19 cellular contexts compared by ENCODE assay signal in genomic region chr10:119715628-119716505, GRCh38. TPM values are rescaled to one million over a fixed set of nuclear protein-coding genes. Genes with fewer than 3 reads are reported as not detected.
A peak's percentile ranks its signal among the peaks of the same experiment; 100 is the strongest.
DNase-seq lines count a peak whose midpoint lies in the region; ATAC-seq and TF ChIP-seq lines count a peak whose summit lies in the region.
"Had no signal": no experiment of that assay in that cellular context is flagged by ENCODE, and none has a peak within 500 bp of the region (broad histone marks: within the 10 kb centered on the region; RNA-seq: fewer than 3 reads in every experiment).

No MANE protein-coding gene starts in this region.

- no peak overlapping the region for H2BK5ac ChIP-seq in IMR-90 (ENCODE audit: low read depth, low read length, poor library complexity, severe bottlenecking)

- no peak overlapping the region for H2AK9ac ChIP-seq in IMR-90 (replicated peaks; ENCODE audit: low read depth, low read length, poor library complexity)

- no peak overlapping the region for H3K14ac ChIP-seq in IMR-90 (replicated peaks; ENCODE audit: low read depth, low read length)

- no peak overlapping the region for H4K8ac ChIP-seq in IMR-90 (ENCODE audit: low read depth in 2 of 2, low read length in 2 of 2)

- POLR2A ChIA-PET in IMR-90 (lab: Charles Lee; ENCODE audit: unreplicated experiment) = interaction anchor here (0.6 kb wide), 1 partner anchor 1080 kb away, joined by 3 read pairs; no protein-coding TSS in a partner anchor

- H2BK120ac ChIP-seq in IMR-90 (ENCODE audit: low read depth, low read length) = no peak overlapping the region

- no peak overlapping the region for H4K5ac ChIP-seq in IMR-90 (ENCODE audit: low read depth, low read length)

- H2BK20ac ChIP-seq in IMR-90 (ENCODE audit: low read depth, low read length) = no peak overlapping the region

- H2AK5ac ChIP-seq in IMR-90 (ENCODE audit: low read depth, low read length) = no peak overlapping the region

- H3K27me3 ChIP-seq in IMR-90 (ENCODE audit: control insufficient read depth, insufficient read depth, low read length) = no peaks in the 10 kb centered on the region
- H3K27me3 ChIP-seq: esophagus muscularis mucosa had no signal

- no peak overlapping the region for H3K27ac ChIP-seq in IMR-90 (ENCODE audit: insufficient read depth, low read length)
- H3K27ac ChIP-seq in caudate nucleus (ENCODE audit: low read depth, low read length) = peak overlapping the region; percentile 21
- H3K27ac ChIP-seq: esophagus muscularis mucosa had no signal

- no peaks in the 10 kb centered on the region for H3K9me3 ChIP-seq in IMR-90 (ENCODE audit: control insufficient read depth, insufficient read depth, low read length)
- H3K9me3 ChIP-seq: esophagus muscularis mucosa had no signal

- H3K9me3 Mint-ChIP-seq in memory B cell (peaks cover 3% of the 10 kb centered on the region), HFFc6 (no peaks in the 10 kb centered on the region)
- peaks cover 6 to 7% of the 10 kb centered on the region in 2 donors for H3K9me3 Mint-ChIP-seq in stimulated activated naive B cell treated with anti-CD40 and anti-IgM and Interleukin-4, amounts not matched to agents 10 μg/mL and 1 μg/mL and 100 μg/mL, for 72 hours

- H3K4ac ChIP-seq in IMR-90 (ENCODE audit: low read depth, low read length) = no peak overlapping the region

- dilution Hi-C loops in IMR-90 (cut with HindIII; ENCODE audit: low sequenced_read_pairs, unreplicated experiment) = no loop called here

- no peaks in the 10 kb centered on the region for H3K36me3 ChIP-seq in IMR-90 (ENCODE audit: control insufficient read depth, insufficient read depth, low read length)
- H3K36me3 ChIP-seq: esophagus muscularis mucosa had no signal

- H3K27ac Mint-ChIP-seq in memory B cell (peak overlapping the region; percentile 45), HFFc6 (no peak overlapping the region)
- peak overlapping the region; percentile 38 for H3K27ac Mint-ChIP-seq in stimulated activated naive B cell treated with anti-CD40 and anti-IgM and Interleukin-4, amounts not matched to agents 10 μg/mL and 1 μg/mL and 100 μg/mL, for 72 hours
- H3K27ac Mint-ChIP-seq: activated CD8-positive, alpha-beta T cell treated with anti-CD3 and anti-CD28 coated beads, Interleukin-2, amount 10 ng/mL, durations not matched to agents 7 days and 5 days; activated T-helper 2 cell treated with anti-CD3 and anti-CD28 coated beads, Interferon-gamma antibody, Interleukin-2, Interleukin-4, amounts not matched to agents 10 μg/mL and 5 μg/mL and 100 μg/mL, durations not matched to agents 14 hours and 24 hours and 36 hours; CD8-positive, alpha-beta T cell; stimulated activated effector memory CD8-positive, alpha-beta T cell treated with anti-CD3 and anti-CD28 coated beads, Interleukin-12 subunit alpha, Interleukin-12 subunit beta, amount 100 ng/mL, for 72 hours had no signal

- H3K9me1 ChIP-seq in IMR-90 (ENCODE audit: insufficient read depth, low read length) = no peaks in the 10 kb centered on the region

- no peak overlapping the region for H3K56ac ChIP-seq in IMR-90 (ENCODE audit: extremely low read depth, insufficient read depth, low read length)

- H4K20me1 ChIP-seq in IMR-90 (ENCODE audit: insufficient read depth, low read length) = no peaks in the 10 kb centered on the region

- TF ChIP-seq CTCF in IMR-90 (conservative IDR thresholded peaks at IDR 0.05; ENCODE audit: low read depth, low read length) = no peak
- TF ChIP-seq CTCF in HFFc6 (IDR thresholded peaks at IDR 0.05) = no peak

- no peaks in the 10 kb centered on the region for H3K79me1 ChIP-seq in IMR-90 (ENCODE audit: low read depth in 1 of 2, low read length in 2 of 2)

- DNase-seq in IMR-90 (no peak), caudate nucleus (lab: John Stamatoyannopoulos, UW) (peak in 1 of 61 donors; percentile 13), memory B cell (ENCODE audit: low spot score in 2 of 2) (no peak), HFFc6 (no peak), mesenteric fat pad (ENCODE audit: low spot score) (no peak)
- no peak for DNase-seq in stimulated activated naive B cell treated with anti-CD40 and anti-IgM and Interleukin-4, amounts not matched to agents 10 μg/mL and 1 μg/mL and 100 μg/mL, for 72 hours
- DNase-seq: activated CD8-positive, alpha-beta T cell treated with anti-CD3 and anti-CD28 coated beads, Interleukin-2, amount 10 ng/mL, durations not matched to agents 7 days and 5 days; aorta; CD8-positive, alpha-beta T cell; dermis blood vessel endothelial cell; KG1; left cardiac atrium; NCI-H1417; NCI-H446 had no signal

- no TSS peak for BruUV-seq in IMR-90 (replicated peaks; lab: Mats Ljungman, UMichigan)

- no peak overlapping the region for H3K4me3 ChIP-seq in IMR-90 (ENCODE audit: insufficient read depth, low read depth, low read length)
- H3K4me3 ChIP-seq: esophagus muscularis mucosa had no signal

- intact Hi-C loops in IMR-90 (cut with micrococcal nuclease) = no loop called here

- H2AFZ ChIP-seq in IMR-90 (replicated peaks; ENCODE audit: low read length, poor library complexity) = peak overlapping the region; percentile 76

- H3K4me1 Mint-ChIP-seq in memory B cell (peaks cover 4% of the 10 kb centered on the region), HFFc6 (ENCODE audit: low read depth) (peaks cover 9% of the 10 kb centered on the region)
- H3K4me1 Mint-ChIP-seq in stimulated activated naive B cell treated with anti-CD40 and anti-IgM and Interleukin-4, amounts not matched to agents 10 μg/mL and 1 μg/mL and 100 μg/mL, for 72 hours = peaks cover 15 to 32% of the 10 kb centered on the region in 2 donors

- ATAC-seq in IMR-90 (ENCODE audit: low read depth) (peak; percentile 44), memory B cell (ENCODE audit: low read depth) (no peak), GM19035 (IDR thresholded peaks at IDR 0.05; ENCODE audit: unreplicated experiment) (no peak)
- no peak for ATAC-seq in stimulated activated naive B cell treated with anti-CD40 and anti-IgM and Interleukin-4, amounts not matched to agents 10 μg/mL and 1 μg/mL and 100 μg/mL, for 72 hours (replicated peaks)
- ATAC-seq: activated CD8-positive, alpha-beta T cell treated with anti-CD3 and anti-CD28 coated beads, Interleukin-2, amount 10 ng/mL, durations not matched to agents 7 days and 5 days; CD8-positive, alpha-beta T cell; HCT116; stimulated activated effector memory CD8-positive, alpha-beta T cell treated with anti-CD3 and anti-CD28 coated beads, Interleukin-12 subunit alpha, Interleukin-12 subunit beta, amount 100 ng/mL, for 72 hours had no signal

- no peak overlapping the region; the same call in 1 of the 2 replicates for H3K23ac ChIP-seq in IMR-90 (ENCODE audit: low read depth, low read length)

- TF ChIP-seq POLR2A in IMR-90 (IDR thresholded peaks at IDR 0.05; ENCODE audit: low read depth, low read length) = no peak

- WGBS in IMR-90 (ENCODE audit: extremely low coverage in 2 of 2, insufficient read length in 1 of 2), 2 experiments = 40% methylated on average over 1 of the region's 8 CpGs; no CpG with 5 or more reads in 1 of the 2 experiments

- CTCF ChIA-PET in IMR-90 (lab: Yijun Ruan, JAX) = interaction anchor here (0.6 to 1.2 kb wide), 2 partner anchors 10 to 35 kb away, joined by 3 to 6 read pairs; no protein-coding TSS in a partner anchor

- no peaks in the 10 kb centered on the region for H3K4me1 ChIP-seq in IMR-90 (ENCODE audit: control insufficient read depth, insufficient read depth, low read length)

- H3K4me2 ChIP-seq in IMR-90 (ENCODE audit: low read depth, low read length) = no peak overlapping the region

- H3K9ac ChIP-seq in IMR-90 (ENCODE audit: low read depth, low read length) = no peak overlapping the region

- H3K4me3 Mint-ChIP-seq in memory B cell = no peak overlapping the region
- no peak overlapping the region for H3K4me3 Mint-ChIP-seq in stimulated activated naive B cell treated with anti-CD40 and anti-IgM and Interleukin-4, amounts not matched to agents 10 μg/mL and 1 μg/mL and 100 μg/mL, for 72 hours
- no peak overlapping the region for H3K4me3 Mint-ChIP-seq in HFFc6
- H3K4me3 Mint-ChIP-seq: activated CD8-positive, alpha-beta T cell treated with anti-CD3 and anti-CD28 coated beads, Interleukin-2, amount 10 ng/mL, durations not matched to agents 7 days and 5 days; CD8-positive, alpha-beta T cell; stimulated activated effector memory CD8-positive, alpha-beta T cell treated with anti-CD3 and anti-CD28 coated beads, Interleukin-12 subunit alpha, Interleukin-12 subunit beta, amount 100 ng/mL, for 72 hours had no signal

- H3K18ac ChIP-seq in IMR-90 (ENCODE audit: low read depth, low read length) = no peak overlapping the region

- in situ Hi-C loops in IMR-90 (cut with MboI; ENCODE audit: low sequenced_read_pairs) = no loop called here

- H3K36me3 Mint-ChIP-seq in memory B cell = peaks cover 7% of the 10 kb centered on the region
- H3K36me3 Mint-ChIP-seq in stimulated activated naive B cell treated with anti-CD40 and anti-IgM and Interleukin-4, amounts not matched to agents 10 μg/mL and 1 μg/mL and 100 μg/mL, for 72 hours = peaks cover 5 to 14% of the 10 kb centered on the region in 2 donors
- no peaks in the 10 kb centered on the region for H3K36me3 Mint-ChIP-seq in HFFc6 (ENCODE audit: low read depth)
- H3K36me3 Mint-ChIP-seq: CD8-positive, alpha-beta T cell; stimulated activated effector memory CD8-positive, alpha-beta T cell treated with anti-CD3 and anti-CD28 coated beads, Interleukin-12 subunit alpha, Interleukin-12 subunit beta, amount 100 ng/mL, for 72 hours had no signal

- H3K27me3 Mint-ChIP-seq in memory B cell (no peaks in the 10 kb centered on the region), HFFc6 (ENCODE audit: insufficient read depth) (peaks cover 2% of the 10 kb centered on the region; the same call in 1 of the 2 replicates)
- H3K27me3 Mint-ChIP-seq in stimulated activated naive B cell treated with anti-CD40 and anti-IgM and Interleukin-4, amounts not matched to agents 10 μg/mL and 1 μg/mL and 100 μg/mL, for 72 hours = no peaks in the 10 kb centered on the region

- no peak overlapping the region for H4K91ac ChIP-seq in IMR-90 (ENCODE audit: insufficient read depth, low read depth, low read length)

- no peak overlapping the region for H2BK15ac ChIP-seq in IMR-90 (ENCODE audit: low read depth, low read length)

- no peak for TF ChIP-seq RAD21 in IMR-90 (IDR thresholded peaks at IDR 0.05; ENCODE audit: low read length)

TF ChIP-seq in IMR-90, 13 proteins besides CTCF, POLR2A, EP300 and RAD21 (continues in another document):
- TF ChIP-seq NFE2L2 (IDR thresholded peaks at IDR 0.05; ENCODE audit: low read depth, low read length) = no peak
- no peak for TF ChIP-seq RCOR1 (IDR thresholded peaks at IDR 0.05; ENCODE audit: insufficient replicate concordance, low read length)
- TF ChIP-seq MXI1 (IDR thresholded peaks at IDR 0.05; ENCODE audit: borderline replicate concordance, low read depth, low read length) = no peak

RNA-seq across cellular contexts. Expression of gene INPP5F, which starts 10.0 kb away (rescaled TPM):
- total RNA-seq in IMR-90 (2012; rRNA removed) (29.6 and 35.3 TPM in 2 replicates), mesenteric fat pad (16.6 TPM)
- polyA plus RNA-seq in IMR-90 (2012; rRNA removed) = 16.3 and 19.0 TPM in 2 replicates
- polyA plus RNA-seq in IMR-90 (2012; cell fraction: cytosol; rRNA removed) = 4.7 and 7.0 TPM in 2 replicates
- polyA plus RNA-seq in IMR-90 (2012; cell fraction: nucleus; rRNA removed; ENCODE audit: low replicate concordance) = 3.1 and 20.5 TPM in 2 replicates
- 10 to 100 TPM in 5 of 6 experiments, 1 to 10 TPM in 1; 8.7 to 12.8 (median 12.5) TPM for total RNA-seq in HFFc6 (2021; fragmentation: NEBNext Ultra II Directional; extraction: Animal tissue kit (Norgen Biotek cat#: 25700))
